32 cellular contexts compared by ENCODE assay signal in genomic region chr12:20604408-20604807, GRCh38.
"Had no signal": no experiment of that assay in that cellular context is flagged by ENCODE, and none has a peak within 500 bp of the region (broad histone marks: within the 10 kb centered on the region; RNA-seq: fewer than 3 reads in every experiment).

No MANE protein-coding gene starts in this region.

- H3K9me3 ChIP-seq: body of pancreas, MG63 had no signal

- H3K36me3 ChIP-seq: MG63 had no signal

- H3K27ac ChIP-seq: PC-9, RWPE1 had no signal

- H3K4me1 ChIP-seq: body of pancreas had no signal

- DNase-seq: activated CD4-positive, alpha-beta T cell treated with anti-CD3 and anti-CD28 coated beads, Interleukin-2, amount 10 ng/mL, durations not matched to agents 24 days and 14 days; activated CD4-positive, alpha-beta T cell treated with anti-CD3 and anti-CD28 coated beads, Interleukin-2, amount 50 U/mL, for 4 hours; activated CD8-positive, alpha-beta T cell treated with anti-CD3 and anti-CD28 coated beads for 36 hours; activated gamma-delta T cell; activated naive CD4-positive, alpha-beta T cell treated with Interleukin-2 at 50 U/mL for 16 hours; activated naive CD8-positive, alpha-beta T cell treated with anti-CD3 and anti-CD28 coated beads, Interleukin-2, amount 10 ng/mL, durations not matched to agents 7 days and 5 days; activated T-cell treated with anti-CD3 and anti-CD28 coated beads, Interleukin-2, amount 50 U/mL, for 1 hour; activated T-cell treated with anti-CD3 and anti-CD28 coated beads, Interleukin-2, amount 50 U/mL, for 72 hours; amygdala; body of pancreas; caudate nucleus; Karpas-422; KBM-7; MG63; NCI-H1048; NCI-H1105 treated with DMSO at 0.1 percent for 48 hours; NCI-H1436; NCI-H1694; NCI-H2029 treated with DMSO at 0.1 percent for 48 hours; NCI-H2107; NCI-H2171; NCI-H510A; NCI-H526; NCI-H748 treated with DMSO at 0.1 percent for 48 hours; PC-9; Right ventricle myocardium superior had no signal

- H3K4me3 ChIP-seq: body of pancreas, MG63, PC-9 had no signal

- FAIRE-seq: astrocyte, bronchial epithelial cell, RCC 7860, TTC549 had no signal

- H3K27me3 ChIP-seq: body of pancreas, MG63 had no signal

- ATAC-seq: activated CD8-positive, alpha-beta T cell treated with anti-CD3 and anti-CD28 coated beads for 36 hours; activated T-cell treated with anti-CD3 and anti-CD28 coated beads, Interleukin-2, amount 50 U/mL, for 72 hours; activated T-helper 17 cell treated with anti-CD3 and anti-CD28 coated beads, Interleukin-2, amount 50 U/mL, for 72 hours; body of pancreas had no signal
